Comparison of ENCODE assay signal across 8 cellular contexts in genomic region chr12:6312529-6313325, GRCh38. TPM values are rescaled to one million over a fixed set of nuclear protein-coding genes. Genes with fewer than 3 reads are reported as not detected.
A peak's percentile ranks its signal among the peaks of the same experiment; 100 is the strongest.
DNase-seq lines count a peak whose midpoint lies in the region; ATAC-seq, FAIRE-seq and TF ChIP-seq lines count a peak whose summit lies in the region.

No MANE protein-coding gene starts in this region.

- peak overlapping the region; percentile 32 for H2AFZ ChIP-seq in keratinocyte (ENCODE audit: control insufficient read depth, low read length)

- no peak overlapping the region for H3K4me3 ChIP-seq in keratinocyte (ENCODE audit: control insufficient read depth in 2 of 3, extremely low read depth in 1 of 3, insufficient read depth in 2 of 3, low read depth in 1 of 3, low read length in 3 of 3)
- no peak overlapping the region for H3K4me3 ChIP-seq in spleen

- no peaks in the 10 kb centered on the region for H3K79me2 ChIP-seq in keratinocyte (ENCODE audit: control insufficient read depth, insufficient read depth, low read length)

- intact Hi-C loops in spleen (cut with DNase I; ENCODE audit: low total_unique reads), result no loop called here

- H3K9me1 ChIP-seq in keratinocyte (ENCODE audit: control insufficient read depth, extremely low read depth, insufficient read depth, low read length), result no peaks in the 10 kb centered on the region

- H3K36me3 ChIP-seq in keratinocyte (ENCODE audit: control insufficient read depth in 2 of 2, extremely low read depth in 1 of 2, insufficient read depth in 2 of 2, low read length in 2 of 2) (no peaks in the 10 kb centered on the region), spleen (no peaks in the 10 kb centered on the region)

- ATAC-seq in GM21515 (IDR thresholded peaks at IDR 0.05; ENCODE audit: unreplicated experiment) (peak; percentile 48), GM19455 (IDR thresholded peaks at IDR 0.05; ENCODE audit: unreplicated experiment) (no peak)

- H3K4me1 ChIP-seq in keratinocyte (ENCODE audit: control insufficient read depth, extremely low read depth, insufficient read depth, low read length), result peaks cover 26% of the 10 kb centered on the region
- peaks cover 0 to 23% (median 16%) of the 10 kb centered on the region in 6 donors for H3K4me1 ChIP-seq in spleen

- dilution Hi-C loops in keratinocyte (cut with MboI; ENCODE audit: extremely low pct_ligation_motif_present, low sequenced_read_pairs), result no loop called here

- H4K20me1 ChIP-seq in keratinocyte (ENCODE audit: control insufficient read depth, extremely low read depth, insufficient read depth, low read length), result no peaks in the 10 kb centered on the region

- peak; percentile 96 for FAIRE-seq in keratinocyte (lab: Jason Lieb, UNC)

- DNase-seq in GM04503 (ENCODE audit: low read depth), result peak; percentile 34
- DNase-seq in NCI-H2107 (lab: John Stamatoyannopoulos, UW), result peak; percentile 45
- peak; percentile 90 for DNase-seq in keratinocyte (ENCODE audit: low read depth, low spot score)
- no peak for DNase-seq in kidney glomerular epithelial cell (lab: John Stamatoyannopoulos, UW)
- no peak for DNase-seq in spleen
- DNase-seq in KG1 (lab: John Stamatoyannopoulos, UW), result no peak

- H3K27me3 ChIP-seq in keratinocyte (ENCODE audit: control insufficient read depth, extremely low read depth, insufficient read depth, low read length) (no peaks in the 10 kb centered on the region), spleen (replicated peaks in 1 of 7) (peaks cover 0 to 57% (median 17%) of the 10 kb centered on the region in 7 donors)

- H3K9me3 ChIP-seq in keratinocyte (ENCODE audit: control insufficient read depth, low read depth, low read length) (no peaks in the 10 kb centered on the region), spleen (no peaks in the 10 kb centered on the region)

- H3K4me2 ChIP-seq in keratinocyte (ENCODE audit: control insufficient read depth, extremely low read depth, insufficient read depth, low read depth, low read length), result peak overlapping the region; percentile 53

- peak overlapping the region; percentile 59 for H3K27ac ChIP-seq in keratinocyte (ENCODE audit: control insufficient read depth, insufficient read depth, low read length)
- H3K27ac ChIP-seq in spleen, result no peak overlapping the region

- TF ChIP-seq CTCF in keratinocyte (optimal IDR thresholded peaks at IDR 0.05 in 1 of 3, IDR thresholded peaks at IDR 0.05 in 1 of 3, conservative IDR thresholded peaks at IDR 0.05 in 1 of 3; ENCODE audit: extremely low read depth in 1 of 3, insufficient read depth in 2 of 3, low read length in 3 of 3) (no peak), spleen (IDR thresholded peaks at IDR 0.05 in 8 of 11, conservative IDR thresholded peaks at IDR 0.05 in 3 of 11) (no peak)

- no peak for TF ChIP-seq POLR2A in spleen (IDR thresholded peaks at IDR 0.05)

- 74 to 86% (median 78%) methylated on average over 4 to 11 of the region's 11 CpGs for WGBS in spleen, 5 donors

- H3K9ac ChIP-seq in keratinocyte (ENCODE audit: control insufficient read depth, extremely low read depth, insufficient read depth, low read length), result peak overlapping the region; percentile 39

RNA-seq across cellular contexts. Expression of gene PLEKHG6, which starts 2.2 kb away (rescaled TPM):
- polyA plus RNA-seq in keratinocyte (0.74 to 1.9 TPM (median 0.81 TPM) in 3 replicates), spleen (under 1 TPM; 0.10 to 0.12 (median 0.11) TPM)
- 2.2 TPM for polyA plus RNA-seq in keratinocyte (2011; ENCODE audit: low read depth)
- 1.8 and 3.2 TPM in 2 replicates for polyA plus RNA-seq in keratinocyte (2011; cell fraction: cytosol; rRNA removed)
- 3.3 and 9.0 TPM in 2 replicates for polyA plus RNA-seq in keratinocyte (2011; cell fraction: nucleus; rRNA removed)
- polyA plus RNA-seq in keratinocyte (2012; ENCODE audit: low replicate concordance), result 1.7 and 9.6 TPM in 2 replicates
- 1.2 to 5.2 TPM (median 4.6 TPM) in 3 replicates for polyA minus RNA-seq in keratinocyte
- polyA minus RNA-seq in keratinocyte (2011; cell fraction: cytosol; rRNA and poly(A)+ RNA removed), result 5.6 TPM
- polyA minus RNA-seq in keratinocyte (2011; cell fraction: nucleus; rRNA and poly(A)+ RNA removed), result 1.5 and 2.1 TPM in 2 replicates
- 1 to 10 TPM in 1 of 7 donors, under 1 TPM in 2, not detected in 4; 0.19 to 1.2 (median 0.74) TPM for total RNA-seq in spleen

RNA-seq across cellular contexts. Expression of gene TNFRSF1A, which starts 29.1 kb away (rescaled TPM):
- polyA plus RNA-seq in keratinocyte, result 54.0 to 157 TPM (median 101 TPM) in 3 replicates
- 24.9 TPM for polyA plus RNA-seq in keratinocyte (2011; ENCODE audit: low read depth)
- 87.5 and 120 TPM in 2 replicates for polyA plus RNA-seq in keratinocyte (2011; cell fraction: cytosol; rRNA removed)
- polyA plus RNA-seq in keratinocyte (2011; cell fraction: nucleus; rRNA removed), result 212 and 216 TPM in 2 replicates
- 88.6 and 105 TPM in 2 replicates for polyA plus RNA-seq in keratinocyte (2012; ENCODE audit: low replicate concordance)
- 62.7 to 254 TPM (median 79.8 TPM) in 3 replicates for polyA minus RNA-seq in keratinocyte
- 106 TPM for polyA minus RNA-seq in keratinocyte (2011; cell fraction: cytosol; rRNA and poly(A)+ RNA removed)
- polyA minus RNA-seq in keratinocyte (2011; cell fraction: nucleus; rRNA and poly(A)+ RNA removed), result 109 and 203 TPM in 2 replicates
- total RNA-seq in spleen, result 100 to 1,000 TPM; 153 to 578 (median 224) TPM
- 10 to 100 TPM; 22.5 to 40.6 (median 22.8) TPM for polyA plus RNA-seq in spleen

Comparison
In these comparisons a context has a peak if more than half of its experiments do, and no peak if none do; other contexts are left out.
1. DNase-seq: peak in GM04503 (single experiment), NCI-H2107 (single experiment) and keratinocyte (single experiment); none in kidney glomerular epithelial cell (single experiment), spleen (single experiment) and KG1 (single experiment).